In the genomic region with DNA sequence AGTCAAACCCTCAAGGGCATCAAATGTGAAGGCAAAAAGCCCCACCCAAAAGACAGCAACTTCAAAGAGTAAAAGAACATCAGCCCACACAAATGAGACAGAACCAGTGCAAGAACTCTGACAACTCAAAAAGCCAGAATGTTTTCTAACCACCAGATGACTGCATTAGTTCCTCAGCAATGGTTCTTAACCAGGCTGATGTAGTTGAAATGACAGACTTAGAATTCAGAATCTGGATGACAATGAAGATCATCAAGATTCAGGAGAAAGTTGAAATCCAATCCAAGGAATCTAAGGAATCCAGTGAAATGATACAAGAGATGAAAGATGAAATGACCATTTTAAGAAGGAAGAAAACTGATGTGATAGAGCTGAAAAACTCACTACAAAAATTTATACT, we compare ENCODE assay signal across 34 cellular contexts.
"Had no signal": no experiment of that assay in that cellular context is flagged by ENCODE, and none has a peak within 500 bp of the region (broad histone marks: within the 10 kb centered on the region; RNA-seq: fewer than 3 reads in every experiment).

No MANE protein-coding gene starts in this region.

- FAIRE-seq: astrocyte, bronchial epithelial cell had no signal

- H3K4me3 ChIP-seq: adrenal gland, ascending aorta, body of pancreas, breast epithelium, cardiac muscle cell had no signal

- H3K4me1 ChIP-seq: adrenal gland, ascending aorta, body of pancreas, breast epithelium had no signal

- H3K27me3 ChIP-seq: adrenal gland, ascending aorta, body of pancreas, brain microvascular endothelial cell, breast epithelium, cardiac muscle cell had no signal

- H3K27ac ChIP-seq: adrenal gland, ascending aorta, body of pancreas, brain microvascular endothelial cell, breast epithelium, cardiac muscle cell had no signal

- DNase-seq: activated effector memory CD4-positive, alpha-beta T cell treated with anti-CD3 and anti-CD28 coated beads, Interleukin-2, amount 50 U/mL, for 16 hours; activated effector memory CD4-positive, alpha-beta T cell treated with Interleukin-2 at 50 U/mL for 16 hours; activated gamma-delta T cell; activated gamma-delta T cell treated with Interleukin-2 at 50 U/mL for 16 hours; activated naive CD4-positive, alpha-beta T cell; activated naive CD4-positive, alpha-beta T cell treated with anti-CD3 and anti-CD28 coated beads for 36 hours; activated naive CD4-positive, alpha-beta T cell treated with anti-CD3 and anti-CD28 coated beads, Interleukin-2, amount 10 ng/mL, durations not matched to agents 7 days and 5 days; activated naive CD4-positive, alpha-beta T cell treated with anti-CD3 and anti-CD28 coated beads, Interleukin-2, amount 50 U/mL, for 16 hours; activated naive CD4-positive, alpha-beta T cell treated with Interleukin-2 at 50 U/mL for 16 hours; activated naive CD8-positive, alpha-beta T cell treated with anti-CD3 and anti-CD28 coated beads for 36 hours; activated naive CD8-positive, alpha-beta T cell treated with anti-CD3 and anti-CD28 coated beads, Interleukin-2, amount 10 ng/mL, durations not matched to agents 7 days and 5 days; activated naive CD8-positive, alpha-beta T cell treated with anti-CD3 and anti-CD28 coated beads, Interleukin-2, amount 50 U/mL, for 24 hours; activated T-cell treated with anti-CD3 and anti-CD28 coated beads, Interleukin-2, amount 50 U/mL, for 1 hour; activated T-cell treated with anti-CD3 and anti-CD28 coated beads, Interleukin-2, amount 50 U/mL, for 24 hours; activated T-cell treated with anti-CD3 and anti-CD28 coated beads, Interleukin-2, amount 50 U/mL, for 4 hours; activated T-cell treated with anti-CD3 and anti-CD28 coated beads, Interleukin-2, amount 50 U/mL, for 48 hours; activated T-cell treated with anti-CD3 and anti-CD28 coated beads, Interleukin-2, amount 50 U/mL, for 72 hours; adrenal gland; amniotic stem cell; amygdala; anterior cingulate cortex; aorta; body of pancreas; brain microvascular endothelial cell; caudate nucleus; central memory CD4-positive, alpha-beta T cell; cerebellar nuclear complex had no signal

- ATAC-seq: activated naive CD4-positive, alpha-beta T cell treated with anti-CD3 and anti-CD28 coated beads, Interleukin-2, amount 50 U/mL, for 72 hours; activated naive CD8-positive, alpha-beta T cell treated with anti-CD3 and anti-CD28 coated beads, Interleukin-2, amount 50 U/mL, for 24 hours; activated T-cell treated with anti-CD3 and anti-CD28 coated beads, Interleukin-2, amount 50 U/mL, for 4 hours; activated T-cell treated with anti-CD3 and anti-CD28 coated beads, Interleukin-2, amount 50 U/mL, for 72 hours; activated T-helper 17 cell treated with anti-CD3 and anti-CD28 coated beads, Interleukin-2, amount 50 U/mL, for 72 hours; body of pancreas had no signal

- H3K36me3 ChIP-seq: adrenal gland, ascending aorta, brain microvascular endothelial cell, breast epithelium, cardiac muscle cell had no signal
